In the genomic region with DNA sequence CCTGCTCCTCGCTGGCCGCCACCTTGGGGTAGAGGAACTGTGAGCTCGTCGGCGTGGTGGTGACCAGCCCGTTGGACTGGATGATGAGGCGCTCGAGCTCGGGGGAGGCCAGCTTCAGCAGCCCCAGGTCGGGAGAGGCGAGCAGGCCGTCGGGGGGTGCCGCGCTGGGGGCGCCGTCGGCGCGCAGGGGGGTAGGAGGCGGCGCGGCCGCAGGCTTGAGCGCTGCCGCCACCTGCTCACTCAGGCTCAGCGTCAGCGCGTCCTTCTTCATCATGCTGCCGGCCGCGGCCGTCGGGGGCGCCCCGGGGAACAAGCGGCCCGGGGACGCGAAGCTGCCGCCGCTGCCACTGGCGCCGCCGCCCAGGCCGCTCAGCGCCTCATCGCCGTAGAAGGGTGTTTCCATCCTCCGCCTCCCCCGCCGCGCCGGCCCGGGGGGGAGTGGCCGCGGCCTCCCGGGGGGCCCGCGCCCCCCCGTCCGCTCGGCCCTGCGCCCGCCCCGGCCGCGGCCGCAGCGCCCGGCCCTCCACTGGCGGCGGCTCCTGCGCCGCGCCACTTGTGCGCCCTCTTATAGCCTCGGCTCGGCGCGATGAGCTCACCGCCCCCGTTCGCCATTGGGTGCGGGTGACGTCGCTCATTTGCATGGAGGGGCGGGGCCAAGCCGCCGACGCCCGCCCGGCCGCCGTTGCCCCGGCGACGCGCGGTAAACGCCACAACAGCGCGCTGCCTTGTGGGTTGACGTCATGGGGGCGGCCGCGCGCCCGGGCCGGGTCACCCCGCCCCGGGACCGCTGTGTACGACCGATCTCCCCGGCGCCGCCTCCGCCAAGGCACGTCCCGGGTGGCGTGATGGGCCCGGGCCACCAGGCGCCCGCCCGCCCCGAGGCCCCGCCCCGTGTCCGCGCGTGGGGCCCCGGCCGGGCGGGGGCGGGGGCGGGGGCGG, we compare ENCODE assay signal across 1 cellular context.
TF ChIP-seq lines count a peak whose summit lies in the region.

A gene (minus strand): TSS at position 541 of the 939 bp plus-strand sequence. CDS start 138 bp downstream, at position 403.

TF ChIP-seq in GM12878, 131 proteins besides CTCF, POLR2A, EP300 and RAD21 (continued from another document and continues in another):
- TF ChIP-seq, protein P1, sequence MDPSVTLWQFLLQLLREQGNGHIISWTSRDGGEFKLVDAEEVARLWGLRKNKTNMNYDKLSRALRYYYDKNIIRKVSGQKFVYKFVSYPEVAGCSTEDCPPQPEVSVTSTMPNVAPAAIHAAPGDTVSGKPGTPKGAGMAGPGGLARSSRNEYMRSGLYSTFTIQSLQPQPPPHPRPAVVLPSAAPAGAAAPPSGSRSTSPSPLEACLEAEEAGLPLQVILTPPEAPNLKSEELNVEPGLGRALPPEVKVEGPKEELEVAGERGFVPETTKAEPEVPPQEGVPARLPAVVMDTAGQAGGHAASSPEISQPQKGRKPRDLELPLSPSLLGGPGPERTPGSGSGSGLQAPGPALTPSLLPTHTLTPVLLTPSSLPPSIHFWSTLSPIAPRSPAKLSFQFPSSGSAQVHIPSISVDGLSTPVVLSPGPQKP (IDR thresholded peaks at IDR 0.05; ENCODE audit: low read depth, low read length), result peak; percentile 23; the same call in 1 of the 2 replicates
- TF ChIP-seq, protein P2, sequence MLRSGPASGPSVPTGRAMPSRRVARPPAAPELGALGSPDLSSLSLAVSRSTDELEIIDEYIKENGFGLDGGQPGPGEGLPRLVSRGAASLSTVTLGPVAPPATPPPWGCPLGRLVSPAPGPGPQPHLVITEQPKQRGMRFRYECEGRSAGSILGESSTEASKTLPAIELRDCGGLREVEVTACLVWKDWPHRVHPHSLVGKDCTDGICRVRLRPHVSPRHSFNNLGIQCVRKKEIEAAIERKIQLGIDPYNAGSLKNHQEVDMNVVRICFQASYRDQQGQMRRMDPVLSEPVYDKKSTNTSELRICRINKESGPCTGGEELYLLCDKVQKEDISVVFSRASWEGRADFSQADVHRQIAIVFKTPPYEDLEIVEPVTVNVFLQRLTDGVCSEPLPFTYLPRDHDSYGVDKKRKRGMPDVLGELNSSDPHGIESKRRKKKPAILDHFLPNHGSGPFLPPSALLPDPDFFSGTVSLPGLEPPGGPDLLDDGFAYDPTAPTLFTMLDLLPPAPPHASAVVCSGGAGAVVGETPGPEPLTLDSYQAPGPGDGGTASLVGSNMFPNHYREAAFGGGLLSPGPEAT (IDR thresholded peaks at IDR 0.05; ENCODE audit: low read depth), result no peak
- TF ChIP-seq, protein P3, sequence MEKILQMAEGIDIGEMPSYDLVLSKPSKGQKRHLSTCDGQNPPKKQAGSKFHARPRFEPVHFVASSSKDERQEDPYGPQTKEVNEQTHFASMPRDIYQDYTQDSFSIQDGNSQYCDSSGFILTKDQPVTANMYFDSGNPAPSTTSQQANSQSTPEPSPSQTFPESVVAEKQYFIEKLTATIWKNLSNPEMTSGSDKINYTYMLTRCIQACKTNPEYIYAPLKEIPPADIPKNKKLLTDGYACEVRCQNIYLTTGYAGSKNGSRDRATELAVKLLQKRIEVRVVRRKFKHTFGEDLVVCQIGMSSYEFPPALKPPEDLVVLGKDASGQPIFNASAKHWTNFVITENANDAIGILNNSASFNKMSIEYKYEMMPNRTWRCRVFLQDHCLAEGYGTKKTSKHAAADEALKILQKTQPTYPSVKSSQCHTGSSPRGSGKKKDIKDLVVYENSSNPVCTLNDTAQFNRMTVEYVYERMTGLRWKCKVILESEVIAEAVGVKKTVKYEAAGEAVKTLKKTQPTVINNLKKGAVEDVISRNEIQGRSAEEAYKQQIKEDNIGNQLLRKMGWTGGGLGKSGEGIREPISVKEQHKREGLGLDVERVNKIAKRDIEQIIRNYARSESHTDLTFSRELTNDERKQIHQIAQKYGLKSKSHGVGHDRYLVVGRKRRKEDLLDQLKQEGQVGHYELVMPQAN (conservative IDR thresholded peaks at IDR 0.05), result peak; percentile 94
- TF ChIP-seq POLR2AphosphoS2 (IDR thresholded peaks at IDR 0.05; ENCODE audit: low read depth, low read length) (peak; percentile 98), CBX3 (IDR thresholded peaks at IDR 0.05; ENCODE audit: borderline replicate concordance, low read depth) (no peak), IRF4 (IDR thresholded peaks at IDR 0.05; ENCODE audit: low read depth, low read length) (no peak), BACH1 (IDR thresholded peaks at IDR 0.05; ENCODE audit: borderline replicate concordance) (peak; percentile 98), ZNF207 (IDR thresholded peaks at IDR 0.05; ENCODE audit: borderline replicate concordance) (peak; percentile 28), ZNF24 (IDR thresholded peaks at IDR 0.05) (peak; percentile 54; the same call in 1 of the 2 replicates), CREB1 (IDR thresholded peaks at IDR 0.05; ENCODE audit: low read depth) (peak; percentile 84), EZH2 (IDR thresholded peaks at IDR 0.05; ENCODE audit: borderline replicate concordance, control insufficient read depth, low read depth, low read length) (no peak), GABPA (IDR thresholded peaks at IDR 0.05; ENCODE audit: low read depth) (no peak), CBFB (IDR thresholded peaks at IDR 0.05; ENCODE audit: low read depth) (no peak), ZNF384 (IDR thresholded peaks at IDR 0.05; ENCODE audit: borderline replicate concordance, low read depth, low read length) (no peak), CHD2 (IDR thresholded peaks at IDR 0.05; ENCODE audit: borderline replicate concordance, low read depth, low read length) (peak; percentile 60; the same call in 1 of the 2 replicates), ZBED1 (IDR thresholded peaks at IDR 0.05; ENCODE audit: borderline replicate concordance) (no peak), WRNIP1 (IDR thresholded peaks at IDR 0.05; ENCODE audit: borderline replicate concordance, low read depth, low read length) (no peak), TCF7 (IDR thresholded peaks at IDR 0.05; ENCODE audit: borderline replicate concordance) (no peak), NR2C1 (IDR thresholded peaks at IDR 0.05) (peak; percentile 66), RFX5 (IDR thresholded peaks at IDR 0.05; ENCODE audit: low read depth, low read length) (no peak), FOXM1 (IDR thresholded peaks at IDR 0.05; ENCODE audit: low read depth, low read length) (peak; percentile 30; the same call in 1 of the 2 replicates), NR2F1 (conservative IDR thresholded peaks at IDR 0.05) (peak; percentile 60), IKZF2 (IDR thresholded peaks at IDR 0.05) (no peak), BCL11A (IDR thresholded peaks at IDR 0.05; ENCODE audit: low read depth, low read length) (no peak; the same call in 1 of the 2 replicates), ESRRA (IDR thresholded peaks at IDR 0.05; ENCODE audit: low read length) (no peak), NR2C2 (IDR thresholded peaks at IDR 0.05; ENCODE audit: borderline replicate concordance, control insufficient read depth, insufficient read length, low read depth) (no peak), ASH2L (IDR thresholded peaks at IDR 0.05; ENCODE audit: borderline replicate concordance, low read depth) (no peak), MYB (IDR thresholded peaks at IDR 0.05; ENCODE audit: borderline replicate concordance, low read depth, low read length) (no peak), EGR1 (IDR thresholded peaks at IDR 0.05; ENCODE audit: borderline replicate concordance in 1 of 2, low read depth in 2 of 2, low read length in 2 of 2) (peak in 1 of 2 experiments; percentile 95; a peak in 2 of 3 replicates), CHD1 (IDR thresholded peaks at IDR 0.05; ENCODE audit: low read depth, low read length) (peak; percentile 68; the same call in 1 of the 2 replicates), JUNB (IDR thresholded peaks at IDR 0.05) (no peak), MTA3 (IDR thresholded peaks at IDR 0.05; ENCODE audit: borderline replicate concordance, low read length) (no peak), RBBP5 (conservative IDR thresholded peaks at IDR 0.05) (no peak)
- TF ChIP-seq, protein P4, sequence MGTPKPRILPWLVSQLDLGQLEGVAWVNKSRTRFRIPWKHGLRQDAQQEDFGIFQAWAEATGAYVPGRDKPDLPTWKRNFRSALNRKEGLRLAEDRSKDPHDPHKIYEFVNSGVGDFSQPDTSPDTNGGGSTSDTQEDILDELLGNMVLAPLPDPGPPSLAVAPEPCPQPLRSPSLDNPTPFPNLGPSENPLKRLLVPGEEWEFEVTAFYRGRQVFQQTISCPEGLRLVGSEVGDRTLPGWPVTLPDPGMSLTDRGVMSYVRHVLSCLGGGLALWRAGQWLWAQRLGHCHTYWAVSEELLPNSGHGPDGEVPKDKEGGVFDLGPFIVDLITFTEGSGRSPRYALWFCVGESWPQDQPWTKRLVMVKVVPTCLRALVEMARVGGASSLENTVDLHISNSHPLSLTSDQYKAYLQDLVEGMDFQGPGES (IDR thresholded peaks at IDR 0.05), result peak; percentile 72; the same call in 1 of the 2 replicates
- TF ChIP-seq, protein P5, sequence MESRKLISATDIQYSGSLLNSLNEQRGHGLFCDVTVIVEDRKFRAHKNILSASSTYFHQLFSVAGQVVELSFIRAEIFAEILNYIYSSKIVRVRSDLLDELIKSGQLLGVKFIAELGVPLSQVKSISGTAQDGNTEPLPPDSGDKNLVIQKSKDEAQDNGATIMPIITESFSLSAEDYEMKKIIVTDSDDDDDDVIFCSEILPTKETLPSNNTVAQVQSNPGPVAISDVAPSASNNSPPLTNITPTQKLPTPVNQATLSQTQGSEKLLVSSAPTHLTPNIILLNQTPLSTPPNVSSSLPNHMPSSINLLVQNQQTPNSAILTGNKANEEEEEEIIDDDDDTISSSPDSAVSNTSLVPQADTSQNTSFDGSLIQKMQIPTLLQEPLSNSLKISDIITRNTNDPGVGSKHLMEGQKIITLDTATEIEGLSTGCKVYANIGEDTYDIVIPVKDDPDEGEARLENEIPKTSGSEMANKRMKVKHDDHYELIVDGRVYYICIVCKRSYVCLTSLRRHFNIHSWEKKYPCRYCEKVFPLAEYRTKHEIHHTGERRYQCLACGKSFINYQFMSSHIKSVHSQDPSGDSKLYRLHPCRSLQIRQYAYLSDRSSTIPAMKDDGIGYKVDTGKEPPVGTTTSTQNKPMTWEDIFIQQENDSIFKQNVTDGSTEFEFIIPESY (IDR thresholded peaks at IDR 0.05), result no peak
- TF ChIP-seq, protein P6, sequence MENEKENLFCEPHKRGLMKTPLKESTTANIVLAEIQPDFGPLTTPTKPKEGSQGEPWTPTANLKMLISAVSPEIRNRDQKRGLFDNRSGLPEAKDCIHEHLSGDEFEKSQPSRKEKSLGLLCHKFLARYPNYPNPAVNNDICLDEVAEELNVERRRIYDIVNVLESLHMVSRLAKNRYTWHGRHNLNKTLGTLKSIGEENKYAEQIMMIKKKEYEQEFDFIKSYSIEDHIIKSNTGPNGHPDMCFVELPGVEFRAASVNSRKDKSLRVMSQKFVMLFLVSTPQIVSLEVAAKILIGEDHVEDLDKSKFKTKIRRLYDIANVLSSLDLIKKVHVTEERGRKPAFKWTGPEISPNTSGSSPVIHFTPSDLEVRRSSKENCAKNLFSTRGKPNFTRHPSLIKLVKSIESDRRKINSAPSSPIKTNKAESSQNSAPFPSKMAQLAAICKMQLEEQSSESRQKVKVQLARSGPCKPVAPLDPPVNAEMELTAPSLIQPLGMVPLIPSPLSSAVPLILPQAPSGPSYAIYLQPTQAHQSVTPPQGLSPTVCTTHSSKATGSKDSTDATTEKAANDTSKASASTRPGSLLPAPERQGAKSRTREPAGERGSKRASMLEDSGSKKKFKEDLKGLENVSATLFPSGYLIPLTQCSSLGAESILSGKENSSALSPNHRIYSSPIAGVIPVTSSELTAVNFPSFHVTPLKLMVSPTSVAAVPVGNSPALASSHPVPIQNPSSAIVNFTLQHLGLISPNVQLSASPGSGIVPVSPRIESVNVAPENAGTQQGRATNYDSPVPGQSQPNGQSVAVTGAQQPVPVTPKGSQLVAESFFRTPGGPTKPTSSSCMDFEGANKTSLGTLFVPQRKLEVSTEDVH (IDR thresholded peaks at IDR 0.05; ENCODE audit: low read depth, partially characterized antibody), result no peak
- TF ChIP-seq, protein P7, sequence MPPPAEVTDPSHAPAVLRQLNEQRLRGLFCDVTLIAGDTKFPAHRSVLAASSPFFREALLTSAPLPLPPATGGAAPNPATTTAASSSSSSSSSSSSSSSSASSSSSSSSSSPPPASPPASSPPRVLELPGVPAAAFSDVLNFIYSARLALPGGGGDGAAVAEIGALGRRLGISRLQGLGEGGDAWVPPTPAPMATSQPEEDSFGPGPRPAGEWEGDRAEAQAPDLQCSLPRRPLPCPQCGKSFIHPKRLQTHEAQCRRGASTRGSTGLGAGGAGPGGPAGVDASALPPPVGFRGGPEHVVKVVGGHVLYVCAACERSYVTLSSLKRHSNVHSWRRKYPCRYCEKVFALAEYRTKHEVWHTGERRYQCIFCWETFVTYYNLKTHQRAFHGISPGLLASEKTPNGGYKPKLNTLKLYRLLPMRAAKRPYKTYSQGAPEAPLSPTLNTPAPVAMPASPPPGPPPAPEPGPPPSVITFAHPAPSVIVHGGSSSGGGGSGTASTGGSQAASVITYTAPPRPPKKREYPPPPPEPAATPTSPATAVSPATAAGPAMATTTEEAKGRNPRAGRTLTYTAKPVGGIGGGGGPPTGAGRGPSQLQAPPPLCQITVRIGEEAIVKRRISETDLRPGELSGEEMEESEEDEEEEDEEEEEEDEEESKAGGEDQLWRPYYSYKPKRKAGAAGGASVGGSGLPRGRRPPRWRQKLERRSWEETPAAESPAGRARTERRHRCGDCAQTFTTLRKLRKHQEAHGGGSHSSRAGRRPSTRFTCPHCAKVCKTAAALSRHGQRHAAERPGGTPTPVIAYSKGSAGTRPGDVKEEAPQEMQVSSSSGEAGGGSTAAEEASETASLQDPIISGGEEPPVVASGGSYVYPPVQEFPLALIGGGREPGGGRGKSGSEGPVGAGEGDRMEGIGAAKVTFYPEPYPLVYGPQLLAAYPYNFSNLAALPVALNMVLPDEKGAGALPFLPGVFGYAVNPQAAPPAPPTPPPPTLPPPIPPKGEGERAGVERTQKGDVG (CRISPR knock-in tag; IDR thresholded peaks at IDR 0.05), result no peak; the same call in 1 of the 2 replicates
- TF ChIP-seq, protein P8, sequence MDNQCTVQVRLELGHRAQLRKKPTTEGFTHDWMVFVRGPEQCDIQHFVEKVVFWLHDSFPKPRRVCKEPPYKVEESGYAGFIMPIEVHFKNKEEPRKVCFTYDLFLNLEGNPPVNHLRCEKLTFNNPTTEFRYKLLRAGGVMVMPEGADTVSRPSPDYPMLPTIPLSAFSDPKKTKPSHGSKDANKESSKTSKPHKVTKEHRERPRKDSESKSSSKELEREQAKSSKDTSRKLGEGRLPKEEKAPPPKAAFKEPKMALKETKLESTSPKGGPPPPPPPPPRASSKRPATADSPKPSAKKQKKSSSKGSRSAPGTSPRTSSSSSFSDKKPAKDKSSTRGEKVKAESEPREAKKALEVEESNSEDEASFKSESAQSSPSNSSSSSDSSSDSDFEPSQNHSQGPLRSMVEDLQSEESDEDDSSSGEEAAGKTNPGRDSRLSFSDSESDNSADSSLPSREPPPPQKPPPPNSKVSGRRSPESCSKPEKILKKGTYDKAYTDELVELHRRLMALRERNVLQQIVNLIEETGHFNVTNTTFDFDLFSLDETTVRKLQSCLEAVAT (IDR thresholded peaks at IDR 0.05), result no peak
- TF ChIP-seq, protein P9, sequence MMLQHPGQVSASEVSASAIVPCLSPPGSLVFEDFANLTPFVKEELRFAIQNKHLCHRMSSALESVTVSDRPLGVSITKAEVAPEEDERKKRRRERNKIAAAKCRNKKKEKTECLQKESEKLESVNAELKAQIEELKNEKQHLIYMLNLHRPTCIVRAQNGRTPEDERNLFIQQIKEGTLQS (IDR thresholded peaks at IDR 0.05; ENCODE audit: borderline replicate concordance, extremely low read depth, low read depth, low read length), result no peak
- TF ChIP-seq, protein P10, sequence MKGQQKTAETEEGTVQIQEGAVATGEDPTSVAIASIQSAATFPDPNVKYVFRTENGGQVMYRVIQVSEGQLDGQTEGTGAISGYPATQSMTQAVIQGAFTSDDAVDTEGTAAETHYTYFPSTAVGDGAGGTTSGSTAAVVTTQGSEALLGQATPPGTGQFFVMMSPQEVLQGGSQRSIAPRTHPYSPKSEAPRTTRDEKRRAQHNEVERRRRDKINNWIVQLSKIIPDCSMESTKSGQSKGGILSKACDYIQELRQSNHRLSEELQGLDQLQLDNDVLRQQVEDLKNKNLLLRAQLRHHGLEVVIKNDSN (IDR thresholded peaks at IDR 0.05; ENCODE audit: borderline replicate concordance, extremely low read length, insufficient read depth, low read depth, low read length), result no peak
